Comparison of ENCODE assay signal across 7 cellular contexts in the genomic region with DNA sequence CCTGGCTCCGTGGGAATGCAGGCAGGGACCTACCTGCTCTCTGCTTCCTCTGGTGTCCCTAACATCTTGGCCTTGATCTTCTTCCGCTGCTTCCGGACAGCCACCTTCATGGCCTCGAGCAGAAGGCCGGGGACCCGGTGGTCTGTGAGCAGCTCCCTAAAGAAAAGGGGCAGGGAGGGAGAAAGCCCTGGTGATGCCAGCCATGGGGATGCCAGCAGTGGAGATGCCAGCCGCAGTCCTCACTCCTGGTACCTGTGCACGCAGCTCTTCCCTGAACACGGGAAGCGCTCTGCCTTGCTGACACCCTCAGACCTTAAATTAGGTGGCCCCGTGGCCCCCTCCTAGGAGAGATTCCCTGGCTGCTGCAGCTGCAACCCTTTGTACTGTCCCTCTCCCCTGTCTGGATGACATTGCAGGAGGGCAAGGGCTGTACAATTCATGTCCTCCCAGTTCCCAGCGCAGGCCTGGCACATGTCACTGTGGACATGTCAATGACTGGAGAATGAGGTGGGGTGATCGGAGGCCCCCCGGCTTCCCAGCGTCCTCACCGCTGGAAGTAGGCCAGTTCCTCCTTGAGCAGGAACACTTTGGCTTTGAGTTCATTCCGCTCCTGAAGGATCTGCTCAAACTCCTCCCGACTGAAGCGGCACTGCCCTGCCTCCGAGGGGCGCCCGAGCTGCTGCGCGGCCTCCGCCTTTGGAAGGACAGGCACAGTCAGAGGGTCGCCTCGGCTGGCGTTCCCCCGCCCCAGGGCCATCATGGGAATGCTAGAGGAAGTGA. TPM values are rescaled to one million over a fixed set of nuclear protein-coding genes. Genes with fewer than 3 reads are reported as not detected.
DNase-seq lines count a peak whose midpoint lies in the region; ATAC-seq lines count a peak whose summit lies in the region.

No MANE protein-coding gene starts in this region.

- DNase-seq in NT2/D1 (ENCODE audit: low read depth, low spot score) (peak; percentile 39), NCI-H226 (no peak)

- H3K9ac ChIP-seq in NT2/D1 (ENCODE audit: insufficient read length, low read depth) (peak overlapping the region; percentile 75), muscle layer of colon (ENCODE audit: low read length) (peak overlapping the region; percentile 25)

- H3K4me1 ChIP-seq in NT2/D1 (ENCODE audit: insufficient read depth, insufficient read length) (peaks cover 22% of the 10 kb centered on the region), ectodermal cell (ENCODE audit: control insufficient read depth, insufficient read depth, low read length) (peaks cover 25% of the 10 kb centered on the region), muscle layer of colon (ENCODE audit: insufficient read depth, low read length) (peaks cover 25% of the 10 kb centered on the region)

- H3K27ac ChIP-seq in ectodermal cell (ENCODE audit: insufficient read depth, low read depth, low read length, poor library complexity, severe bottlenecking) (peak overlapping the region; percentile 26), muscle layer of colon (ENCODE audit: low read depth, low read length) (peak overlapping the region; percentile 87)

- H3K4me3 ChIP-seq in NT2/D1 (ENCODE audit: insufficient read length, low read depth): peak overlapping the region; percentile 41
- H3K4me3 ChIP-seq in ectodermal cell (ENCODE audit: insufficient read depth, low read depth, low read length): peak overlapping the region; percentile 38
- peak overlapping the region; percentile 40 to 66 for H3K4me3 ChIP-seq in muscle layer of colon (ENCODE audit: low read depth in 1 of 2, low read length in 2 of 2)

- H3K9me3 ChIP-seq in NT2/D1 (ENCODE audit: insufficient read depth, low read length) (no peaks in the 10 kb centered on the region), ectodermal cell (ENCODE audit: control insufficient read depth, low read length) (no peaks in the 10 kb centered on the region), muscle layer of colon (ENCODE audit: low read length) (no peaks in the 10 kb centered on the region)

- ATAC-seq in GM18907 (IDR thresholded peaks at IDR 0.05; ENCODE audit: unreplicated experiment): peak; percentile 5
- ATAC-seq in HG03442 (IDR thresholded peaks at IDR 0.05; ENCODE audit: unreplicated experiment): no peak
- no peak for ATAC-seq in GM18519 (IDR thresholded peaks at IDR 0.05; ENCODE audit: low FRiP score, unreplicated experiment)

- H3K36me3 ChIP-seq in NT2/D1 (ENCODE audit: insufficient read depth, insufficient read length, low read length) (peaks cover 33% of the 10 kb centered on the region), ectodermal cell (ENCODE audit: control insufficient read depth, insufficient read depth, low read length) (peaks cover 24% of the 10 kb centered on the region), muscle layer of colon (ENCODE audit: insufficient read depth, low read length) (peaks cover 30% of the 10 kb centered on the region)

- H3K27me3 ChIP-seq in NT2/D1 (ENCODE audit: insufficient read depth, insufficient read length) (peaks cover 19% of the 10 kb centered on the region), ectodermal cell (ENCODE audit: control insufficient read depth, insufficient read depth, low read length, poor library complexity, severe bottlenecking) (peaks cover 37% of the 10 kb centered on the region), muscle layer of colon (ENCODE audit: control insufficient read depth in 1 of 2, insufficient read depth in 2 of 2, low read length in 2 of 2) (no peaks in the 10 kb centered on the region)

- WGBS in ectodermal cell, 2 experiments: 59 to 61% methylated on average over 29 of the region's 29 CpGs

RNA-seq across cellular contexts. Expression of gene RILP, which starts 1.7 kb away (rescaled TPM):
- polyA plus RNA-seq in ectodermal cell (2013, experiment 1 of 4): 2.2 TPM
- polyA plus RNA-seq in ectodermal cell (2013, experiment 2 of 4): 2.5 TPM
- 2.8 TPM for polyA plus RNA-seq in ectodermal cell (2013, experiment 3 of 4)
- polyA plus RNA-seq in ectodermal cell (2013, experiment 4 of 4): 3.6 TPM

RNA-seq across cellular contexts. Expression of gene SCARF1, which starts 2.5 kb away (rescaled TPM):
- 0.67 TPM for polyA plus RNA-seq in ectodermal cell (2013, experiment 1 of 4)
- 0.48 TPM for polyA plus RNA-seq in ectodermal cell (2013, experiment 2 of 4)
- polyA plus RNA-seq in ectodermal cell (2013, experiment 3 of 4): 0.48 TPM
- 0.73 TPM for polyA plus RNA-seq in ectodermal cell (2013, experiment 4 of 4)

RNA-seq across cellular contexts. Expression of gene SLC43A2, which starts 19.4 kb away (rescaled TPM):
- polyA plus RNA-seq in ectodermal cell (2013, experiment 1 of 4): 20.3 TPM
- polyA plus RNA-seq in ectodermal cell (2013, experiment 2 of 4): 17.9 TPM
- polyA plus RNA-seq in ectodermal cell (2013, experiment 3 of 4): 14.8 TPM
- polyA plus RNA-seq in ectodermal cell (2013, experiment 4 of 4): 17.7 TPM

RNA-seq across cellular contexts. Expression of gene PRPF8, which starts 36.7 kb away (rescaled TPM):
- polyA plus RNA-seq in ectodermal cell (2013, experiment 1 of 4): 252 TPM
- 253 TPM for polyA plus RNA-seq in ectodermal cell (2013, experiment 2 of 4)
- 219 TPM for polyA plus RNA-seq in ectodermal cell (2013, experiment 3 of 4)
- polyA plus RNA-seq in ectodermal cell (2013, experiment 4 of 4): 227 TPM
